In genomic region chr10:80669485-80669884, GRCh38 we compare ENCODE assay signal across 5 cellular contexts.
"Had no signal": no experiment of that assay in that cellular context is flagged by ENCODE, and none has a peak within 500 bp of the region (broad histone marks: within the 10 kb centered on the region; RNA-seq: fewer than 3 reads in every experiment).

No MANE protein-coding gene starts in this region.

- H2AFZ ChIP-seq: GM23338 had no signal

- H3K4me1 Mint-ChIP-seq: IgD-negative memory B cell had no signal

- H3K4me2 ChIP-seq: GM23338 had no signal

- H3K27ac Mint-ChIP-seq: GM23338, HFFc6, IgD-negative memory B cell had no signal

- H3K36me3 ChIP-seq: HAP-1 had no signal

- H3K27ac ChIP-seq: HL-60 had no signal

- H3K4me1 ChIP-seq: HAP-1 had no signal

- H3K9me3 Mint-ChIP-seq: GM23338, HFFc6, IgD-negative memory B cell had no signal

- H3K9me3 ChIP-seq: HAP-1 had no signal

- H3K4me3 Mint-ChIP-seq: GM23338, HFFc6, IgD-negative memory B cell had no signal

- DNase-seq: HFFc6 had no signal

- H3K4me3 ChIP-seq: GM23338, HAP-1 had no signal

- H3K36me3 Mint-ChIP-seq: IgD-negative memory B cell had no signal
